ENCODE assay signal across 9 cellular contexts in the genomic region with DNA sequence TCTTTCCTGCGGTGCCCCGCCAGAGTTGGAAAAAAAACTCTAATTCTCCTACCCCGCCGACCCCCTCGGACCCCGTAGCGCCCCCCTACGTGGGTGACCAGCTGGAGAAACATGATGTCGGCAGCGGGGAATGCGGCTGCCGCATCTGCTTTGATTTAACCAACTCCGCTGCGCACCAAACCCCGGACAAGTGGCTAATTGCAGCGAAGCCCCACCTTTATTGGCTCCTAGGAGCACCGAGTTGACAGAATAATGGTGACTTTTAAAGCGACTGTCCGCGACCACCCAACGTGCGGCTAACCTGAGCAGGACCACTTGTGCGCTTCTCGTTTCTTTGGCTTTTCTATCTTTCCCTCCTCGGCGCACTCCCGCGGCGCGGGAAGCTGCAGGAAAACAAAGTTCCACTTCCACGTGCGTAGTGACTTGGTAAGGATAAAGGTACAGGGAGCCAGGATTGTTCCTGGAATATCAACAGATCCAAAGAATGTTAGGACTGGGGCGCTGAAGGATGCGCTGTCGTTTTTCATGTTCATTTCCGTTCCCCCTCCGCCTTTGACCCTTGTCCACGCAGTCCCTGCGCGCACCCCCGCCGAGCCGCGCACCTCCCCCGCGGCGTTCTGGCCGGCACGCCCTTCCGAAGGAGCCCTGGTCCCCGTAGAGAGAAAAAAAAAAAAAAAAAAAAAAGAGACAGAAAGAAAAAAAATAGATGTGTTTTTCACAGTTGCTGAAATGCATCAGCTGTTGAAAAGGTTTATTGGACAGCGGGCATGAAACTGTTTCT. TPM values are rescaled to one million over a fixed set of nuclear protein-coding genes. Genes with fewer than 3 reads are reported as not detected.
DNase-seq lines count a peak whose midpoint lies in the region; ATAC-seq, FAIRE-seq and TF ChIP-seq lines count a peak whose summit lies in the region.
"Had no signal": no experiment of that assay in that cellular context is flagged by ENCODE, and none has a peak within 500 bp of the region (broad histone marks: within the 10 kb centered on the region; RNA-seq: fewer than 3 reads in every experiment).

No MANE protein-coding gene starts in this region.

- CTCF ChIA-PET in Caco-2 (lab: Charles Lee): interaction anchor here (0.6 to 1.0 kb wide), 2 partner anchors 163 to 664 kb away, joined by 3 read pairs; no protein-coding TSS in a partner anchor

- H3K27ac Mint-ChIP-seq in Caco-2 (ENCODE audit: unreplicated experiment): no peak overlapping the region

- H3K79me2 ChIP-seq in MM.1S (ENCODE audit: low read length): no peaks in the 10 kb centered on the region

- no peaks in the 10 kb centered on the region for H3K36me3 Mint-ChIP-seq in Caco-2 (ENCODE audit: insufficient read depth, unreplicated experiment)

- no peaks in the 10 kb centered on the region for H3K9me3 ChIP-seq in Caco-2
- no peaks in the 10 kb centered on the region for H3K9me3 ChIP-seq in MM.1S (replicated peaks; ENCODE audit: insufficient read depth, low read length)
- no peaks in the 10 kb centered on the region for H3K9me3 ChIP-seq in mucosa of descending colon

- peaks cover 5% of the 10 kb centered on the region for H3K4me1 Mint-ChIP-seq in Caco-2 (ENCODE audit: low read depth, unreplicated experiment)

- H3K36me3 ChIP-seq in Caco-2 (ENCODE audit: control insufficient read depth, insufficient read depth, low read length) (no peaks in the 10 kb centered on the region), MM.1S (replicated peaks; ENCODE audit: insufficient read depth, low read length) (no peaks in the 10 kb centered on the region), bronchial epithelial cell (ENCODE audit: control insufficient read depth, insufficient read depth, low read length) (no peaks in the 10 kb centered on the region), mucosa of descending colon (ENCODE audit: low read depth) (no peaks in the 10 kb centered on the region)

- H3K27me3 ChIP-seq in Caco-2 (replicated peaks; ENCODE audit: control insufficient read depth, insufficient read depth, low read length) (peaks cover 4% of the 10 kb centered on the region; the same call in 1 of the 2 replicates), MM.1S (replicated peaks; ENCODE audit: insufficient read depth, low read length) (peaks cover 20% of the 10 kb centered on the region), bronchial epithelial cell (ENCODE audit: control insufficient read depth, insufficient read depth, low read length) (peaks cover 24% of the 10 kb centered on the region)

- POLR2A ChIA-PET in Caco-2 (lab: Charles Lee): no interaction called here

- FAIRE-seq in bronchial epithelial cell (lab: Jason Lieb, UNC): no peak

- DNase-seq in Caco-2: no peak
- DNase-seq in MM.1S: no peak
- no peak for DNase-seq in bronchial epithelial cell (ENCODE audit: low read depth)
- peak in 1 of 3 donors; percentile 35 for DNase-seq in mucosa of descending colon
- DNase-seq in germinal center (ENCODE audit: low spot score): no peak
- DNase-seq in cerebellum (ENCODE audit: low spot score): no peak
- DNase-seq in stimulated activated CD4-positive, alpha-beta T cell treated with anti-CD3 and anti-CD28 coated beads, Interleukin-1b, Interleukin-23, amount 100 ng/mL, for 48 hours: no peak

- H3F3A ChIP-seq in MM.1S (ENCODE audit: insufficient read depth, low read length): no peaks in the 10 kb centered on the region

- peak overlapping the region; percentile 18 for H3K4me3 ChIP-seq in Caco-2 (ENCODE audit: low read depth, low read length)
- H3K4me3 ChIP-seq in MM.1S (ENCODE audit: low read length): peak overlapping the region; percentile 71
- peak overlapping the region; percentile 21 for H3K4me3 ChIP-seq in bronchial epithelial cell (ENCODE audit: low read depth, low read length)
- no peak overlapping the region for H3K4me3 ChIP-seq in mucosa of descending colon
- H3K4me3 ChIP-seq: lung had no signal

- ATAC-seq in GM19455 (IDR thresholded peaks at IDR 0.05; ENCODE audit: unreplicated experiment) (peak; percentile 38), mucosa of descending colon (peak; percentile 55)

- H3K4me1 ChIP-seq in Caco-2 (0 out of 2 replicates have a peak, but pooled peaks cover 5% of the 10 kb centered on the region), MM.1S (ENCODE audit: low read length) (no peaks in the 10 kb centered on the region), mucosa of descending colon (ENCODE audit: low read depth) (peaks cover 12% of the 10 kb centered on the region)

- peak overlapping the region; percentile 92 for H2AFZ ChIP-seq in MM.1S (ENCODE audit: low read length)

- peak overlapping the region; percentile 98 for H3K4me2 ChIP-seq in MM.1S (ENCODE audit: low read depth, low read length)

- H3K27ac ChIP-seq in MM.1S (ENCODE audit: low read length): no peak overlapping the region

- peaks cover 32% of the 10 kb centered on the region for H3K27me3 Mint-ChIP-seq in Caco-2 (ENCODE audit: insufficient read depth, unreplicated experiment)

- H3K4me3 Mint-ChIP-seq in Caco-2 (ENCODE audit: unreplicated experiment): peak overlapping the region; percentile 73

- peak overlapping the region; percentile 9; the same call in 1 of the 2 replicates for H3K9ac ChIP-seq in MM.1S (ENCODE audit: low read length)

- BruUV-seq in Caco-2 (replicated peaks; lab: Mats Ljungman, UMichigan): no TSS peak

- H4K20me1 ChIP-seq in MM.1S (ENCODE audit: insufficient read depth, low read length): no peaks in the 10 kb centered on the region

- TF ChIP-seq CTCF in Caco-2 (IDR thresholded peaks at IDR 0.05; ENCODE audit: insufficient read depth in 1 of 2, low read depth in 1 of 2, low read length in 1 of 2, severe bottlenecking in 1 of 2, unreplicated experiment in 1 of 2): no peak
- no peak for TF ChIP-seq CTCF in MM.1S (IDR thresholded peaks at IDR 0.05; ENCODE audit: low read length)
- TF ChIP-seq CTCF in bronchial epithelial cell (IDR thresholded peaks at IDR 0.05; ENCODE audit: insufficient read depth, low read length, severe bottlenecking): no peak
- no peak for TF ChIP-seq CTCF in mucosa of descending colon (IDR thresholded peaks at IDR 0.05)

- no peaks in the 10 kb centered on the region for H3K9me3 Mint-ChIP-seq in Caco-2 (ENCODE audit: unreplicated experiment)

- no peaks in the 10 kb centered on the region for H3K9me2 ChIP-seq in MM.1S (replicated peaks; ENCODE audit: insufficient read depth, low read length)

- intact Hi-C loops in Caco-2 (cut with micrococcal nuclease; ENCODE audit: unreplicated experiment) (no loop called here), mucosa of descending colon (cut with DNase I, micrococcal nuclease) (no loop called here)

RNA-seq across cellular contexts. Expression of a gene that starts 1.4 kb away (rescaled TPM):
- total RNA-seq in Caco-2 (2022) (not detected in 2 replicates), bronchial epithelial cell (not detected in 2 replicates), mucosa of descending colon (1 to 10 TPM in 1 of 3 donors, not detected in 2; 1.4 TPM), cerebellum (6.3 TPM)
